26 cellular contexts compared by ENCODE assay signal in the genomic region with DNA sequence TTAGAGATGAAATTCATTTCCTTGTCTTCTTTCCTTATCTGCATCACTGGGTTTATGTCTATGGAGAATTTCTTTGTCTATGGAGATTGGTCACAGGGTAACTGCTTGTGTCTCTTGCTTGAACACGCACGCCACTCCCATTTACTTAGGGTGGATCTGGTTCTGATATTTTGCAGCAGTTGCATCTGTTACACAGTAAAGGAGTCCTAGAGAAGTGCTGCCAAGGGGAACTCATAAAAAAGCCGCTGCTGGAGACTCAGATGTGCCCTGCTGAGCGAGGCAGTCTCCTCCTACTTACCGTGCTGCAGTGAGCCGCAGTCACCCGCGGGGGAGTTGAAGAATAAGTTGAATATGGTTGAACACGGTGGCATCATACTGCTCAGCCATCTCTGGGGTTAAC.
DNase-seq lines count a peak whose midpoint lies in the region; ATAC-seq and TF ChIP-seq lines count a peak whose summit lies in the region.
"Had no signal": no experiment of that assay in that cellular context is flagged by ENCODE, and none has a peak within 500 bp of the region (broad histone marks: within the 10 kb centered on the region; RNA-seq: fewer than 3 reads in every experiment).

No MANE protein-coding gene starts in this region.

- 34 to 52% methylated on average over 6 to 9 of the region's 9 CpGs for WGBS in testis, 2 donors

- H3K4me1 ChIP-seq in testis (peaks cover 11% of the 10 kb centered on the region), breast epithelium (no peaks in the 10 kb centered on the region)
- H3K4me1 ChIP-seq: esophagus squamous epithelium, thyroid gland had no signal

- peak; percentile 93 for ATAC-seq in left colon
- ATAC-seq: heart right ventricle had no signal

- H3K27me3 ChIP-seq in testis (no peaks in the 10 kb centered on the region), breast epithelium (peaks cover 0 to 18% of the 10 kb centered on the region in 2 donors)
- H3K27me3 ChIP-seq: ovary, thyroid gland, vagina had no signal

- no peaks in the 10 kb centered on the region for H3K36me3 ChIP-seq in testis (ENCODE audit: low read depth, missing control alignments)
- no peaks in the 10 kb centered on the region for H3K36me3 ChIP-seq in breast epithelium
- H3K36me3 ChIP-seq: esophagus squamous epithelium, heart right ventricle, ovary, thyroid gland, vagina had no signal

- H3K27ac ChIP-seq in testis (no peak overlapping the region), breast epithelium (no peak overlapping the region)
- H3K27ac ChIP-seq: esophagus squamous epithelium, heart right ventricle, KMS-11, ovary, thyroid gland, vagina had no signal

- TF ChIP-seq POLR2A in testis (IDR thresholded peaks at IDR 0.05) (no peak), breast epithelium (IDR thresholded peaks at IDR 0.05) (no peak)

- no peak overlapping the region for H3K4me3 ChIP-seq in testis
- H3K4me3 ChIP-seq in breast epithelium, result no peak overlapping the region
- H3K4me3 ChIP-seq: esophagus squamous epithelium, heart right ventricle, ovary, thyroid gland, vagina had no signal

- intact Hi-C loops in left colon (cut with DNase I, micrococcal nuclease), result no loop called here
- intact Hi-C loops in testis (cut with DNase I; ENCODE audit: low total_unique reads), result loop anchor here (10.0 kb wide), 1 partner anchor 1525 kb away; no protein-coding TSS in a partner anchor
- intact Hi-C loops in breast epithelium (cut with DNase I; ENCODE audit: low total_unique reads), result no loop called here

- TF ChIP-seq CTCF in testis (IDR thresholded peaks at IDR 0.05) (no peak), breast epithelium (IDR thresholded peaks at IDR 0.05) (no peak)

- DNase-seq in NCI-H748 (lab: John Stamatoyannopoulos, UW; ENCODE audit: unreplicated experiment) (peak; percentile 3), NCI-H748 treated with DMSO at 0.1 percent for 48 hours (lab: John Stamatoyannopoulos, UW) (no peak), RPMI8226 (peak; percentile 20), left colon (peak in 1 of 2 donors; percentile 16), testis (peak; percentile 47), GM03348 (ENCODE audit: low spot score) (no peak), breast epithelium (ENCODE audit: low spot score in 2 of 2) (no peak), activated gamma-delta T cell (lab: John Stamatoyannopoulos, UW) (no peak)
- DNase-seq: activated CD4-positive, alpha-beta memory T cell treated with anti-CD3 and anti-CD28 coated beads for 36 hours; activated CD8-positive, alpha-beta memory T cell treated with anti-CD3 and anti-CD28 coated beads, Interleukin-2, amount 50 U/mL, for 4 hours; activated naive CD4-positive, alpha-beta T cell treated with Interleukin-2 at 50 U/mL for 16 hours; AML-193; CD4-positive, alpha-beta memory T cell; dermis blood vessel endothelial cell; esophagus squamous epithelium; foreskin melanocyte; heart right ventricle; kidney glomerular epithelial cell; NCI-H187; NK-92 treated with Interleukin-12 subunit alpha and Interleukin-12 subunit beta, amount 100 ng/mL, for 24 hours; ovary; SK-N-SH; stimulated activated CD4-positive, alpha-beta T cell treated with anti-CD3 and anti-CD28 coated beads, Interleukin-1b, Interleukin-23, amount 100 ng/mL, for 48 hours; thyroid gland had no signal

- H3K9me3 ChIP-seq in testis (no peaks in the 10 kb centered on the region), breast epithelium (no peaks in the 10 kb centered on the region)
- H3K9me3 ChIP-seq: esophagus squamous epithelium, heart right ventricle, ovary, SK-N-SH, thyroid gland, vagina had no signal

Comparison
In these comparisons a context has a peak if more than half of its experiments do, and no peak if none do; other contexts are left out.
1. DNase-seq: peak in NCI-H748 (single experiment), RPMI8226 (single experiment) and testis (single experiment); none in NCI-H748 treated with DMSO at 0.1 percent for 48 hours (single experiment), GM03348 (single experiment), breast epithelium (0 of 2) and activated gamma-delta T cell (single experiment).